In the genomic region with DNA sequence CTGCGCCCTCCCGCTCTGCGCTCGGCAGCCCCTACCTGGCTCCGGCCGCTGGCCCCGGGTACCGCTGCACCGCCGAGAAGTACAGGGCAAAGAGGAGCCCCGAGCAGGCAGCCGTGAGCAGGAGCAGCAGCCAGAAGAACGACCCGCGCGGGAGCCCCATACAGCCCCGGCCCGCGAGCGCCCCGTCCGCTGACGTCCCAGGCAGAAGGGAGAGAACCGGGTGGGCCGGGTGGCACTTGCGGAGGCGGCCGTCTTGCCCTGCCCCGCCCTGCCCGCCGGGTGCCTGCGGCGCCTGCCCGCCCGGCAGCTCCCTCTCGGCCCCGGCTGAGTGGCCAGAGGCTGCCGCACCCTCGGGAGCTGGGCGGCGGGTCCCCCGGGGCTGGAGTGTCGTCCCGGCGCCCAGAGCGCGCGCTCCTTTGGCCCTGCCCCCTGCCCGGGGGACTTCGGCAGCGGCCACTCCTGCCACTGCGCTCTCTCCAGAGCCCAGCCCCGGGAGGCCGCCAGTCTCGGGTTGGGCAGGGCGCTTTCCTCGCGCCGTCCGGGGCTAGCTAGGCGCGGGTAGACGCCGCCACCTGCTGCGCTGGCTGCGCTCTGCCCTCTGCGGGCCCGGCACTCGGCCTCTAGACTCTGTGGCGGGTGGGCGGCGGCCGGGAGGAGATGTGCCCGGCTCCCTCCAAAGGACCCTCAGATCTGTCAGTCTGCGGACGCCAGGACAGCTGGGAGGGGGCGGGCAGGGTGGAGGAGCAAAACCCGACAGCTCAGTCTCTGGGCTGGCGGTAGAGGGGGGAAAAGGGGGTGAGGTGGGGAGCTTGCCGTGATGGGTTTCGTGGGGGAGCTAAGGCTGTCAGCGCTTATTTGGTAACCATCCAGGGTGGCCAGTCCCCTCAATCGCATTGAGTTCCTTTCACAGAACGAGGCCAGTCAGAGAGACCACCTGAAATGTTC, we compare ENCODE assay signal across 8 cellular contexts. TPM values are rescaled to one million over a fixed set of nuclear protein-coding genes. Genes with fewer than 3 reads are reported as not detected.
DNase-seq lines count a peak whose midpoint lies in the region; ATAC-seq, FAIRE-seq and TF ChIP-seq lines count a peak whose summit lies in the region.

A gene (minus strand): TSS at position 212 of the 945 bp plus-strand sequence. CDS start 52 bp downstream, at position 160.

- peaks cover 49% of the 10 kb centered on the region for H3K27me3 ChIP-seq in CD4-positive, alpha-beta T cell (ENCODE audit: control insufficient read depth, insufficient read depth, low read length)
- H3K27me3 ChIP-seq in bronchial epithelial cell (ENCODE audit: control insufficient read depth, insufficient read depth, low read length) (no peaks in the 10 kb centered on the region), keratinocyte (ENCODE audit: control insufficient read depth, extremely low read depth, insufficient read depth, low read length) (no peaks in the 10 kb centered on the region)

- intact Hi-C loops in CD4-positive, alpha-beta T cell (cut with DNase I, micrococcal nuclease) = loop anchor here in 1 of 2 experiments (2.0 kb wide), 1 partner anchor 63 kb away; no protein-coding TSS in a partner anchor

- CTCF ChIA-PET in CD4-positive, alpha-beta T cell (lab: Charles Lee) = interaction anchor here (0.5 to 2.7 kb wide), 4 partner anchors 28 to 82 kb away, joined by 3 to 17 read pairs (median 12); no protein-coding TSS in a partner anchor
- CTCF ChIA-PET in T-cell (lab: Charles Lee) = interaction anchor here in 1 of 2 donors (0.6 to 1.5 kb wide), 4 partner anchors 28 to 167 kb away, joined by 3 to 5 read pairs (median 3); no protein-coding TSS in a partner anchor

- H3K27ac Mint-ChIP-seq in CD4-positive, alpha-beta T cell = no peak within 1 kb of the TSS
- no peak within 1 kb of the TSS for H3K27ac Mint-ChIP-seq in T-cell

- FAIRE-seq in HTR-8/SVneo (lab: Jason Lieb, UNC) (peak; percentile 16), bronchial epithelial cell (lab: Jason Lieb, UNC) (no peak), keratinocyte (lab: Jason Lieb, UNC) (no peak)

- H3K4me3 Mint-ChIP-seq in CD4-positive, alpha-beta T cell = peak within 1 kb of the TSS; percentile 79
- peak within 1 kb of the TSS; percentile 57 to 76 (median 73) for H3K4me3 Mint-ChIP-seq in T-cell

- no peak within 1 kb of the TSS for H2AFZ ChIP-seq in keratinocyte (ENCODE audit: control insufficient read depth, low read length)

- H3K9ac ChIP-seq in keratinocyte (ENCODE audit: control insufficient read depth, extremely low read depth, insufficient read depth, low read length) = peak within 1 kb of the TSS; percentile 96

- no peak within 1 kb of the TSS for H3K27ac ChIP-seq in CD4-positive, alpha-beta T cell (ENCODE audit: low read depth, low read length)
- H3K27ac ChIP-seq in keratinocyte (ENCODE audit: control insufficient read depth, insufficient read depth, low read length) = peak within 1 kb of the TSS; percentile 89

- H3K4me1 Mint-ChIP-seq in CD4-positive, alpha-beta T cell (ENCODE audit: low read depth) = peaks cover 9% of the 10 kb centered on the region
- H3K4me1 Mint-ChIP-seq in T-cell = peaks cover 6 to 17% (median 14%) of the 10 kb centered on the region in 3 donors

- peaks cover 59% of the 10 kb centered on the region for H3K27me3 Mint-ChIP-seq in CD4-positive, alpha-beta T cell
- H3K27me3 Mint-ChIP-seq in T-cell = peaks cover 37 to 50% of the 10 kb centered on the region in 2 donors

- peak within 1 kb of the TSS; percentile 90 for H3K4me3 ChIP-seq in bronchial epithelial cell (ENCODE audit: low read depth, low read length)
- H3K4me3 ChIP-seq in keratinocyte (ENCODE audit: control insufficient read depth in 2 of 3, extremely low read depth in 1 of 3, insufficient read depth in 2 of 3, low read depth in 1 of 3, low read length in 3 of 3) = peak within 1 kb of the TSS; percentile 85 to 94 (median 89)

- H3K79me2 ChIP-seq in keratinocyte (ENCODE audit: control insufficient read depth, insufficient read depth, low read length) = peaks cover 15% of the 10 kb centered on the region

- no peaks in the 10 kb centered on the region for H3K9me1 ChIP-seq in keratinocyte (ENCODE audit: control insufficient read depth, extremely low read depth, insufficient read depth, low read length)

- H3K4me2 ChIP-seq in keratinocyte (ENCODE audit: control insufficient read depth, extremely low read depth, insufficient read depth, low read depth, low read length) = peak within 1 kb of the TSS; percentile 81

- POLR2A ChIA-PET in CD4-positive, alpha-beta T cell (lab: Charles Lee) = interaction anchor here (0.8 to 1.5 kb wide), 4 partner anchors 26 to 86 kb away, joined by 4 to 5 read pairs (median 4); no protein-coding TSS in a partner anchor
- POLR2A ChIA-PET in T-cell (lab: Charles Lee) = interaction anchor here (0.5 to 0.7 kb wide), 3 partner anchors 9 to 344 kb away, joined by 3 to 4 read pairs (median 3); no protein-coding TSS in a partner anchor

- no peaks in the 10 kb centered on the region for H3K9me3 ChIP-seq in CD4-positive, alpha-beta T cell (ENCODE audit: control insufficient read depth, low read length)
- H3K9me3 ChIP-seq in keratinocyte (ENCODE audit: control insufficient read depth, low read depth, low read length) = no peaks in the 10 kb centered on the region

- H3K4me1 ChIP-seq in keratinocyte (ENCODE audit: control insufficient read depth, extremely low read depth, insufficient read depth, low read length) = peaks cover 42% of the 10 kb centered on the region

- no peaks in the 10 kb centered on the region for H4K20me1 ChIP-seq in keratinocyte (ENCODE audit: control insufficient read depth, extremely low read depth, insufficient read depth, low read length)

- no peaks in the 10 kb centered on the region for H3K36me3 Mint-ChIP-seq in CD4-positive, alpha-beta T cell (ENCODE audit: low read depth)
- peaks cover 6% of the 10 kb centered on the region for H3K36me3 Mint-ChIP-seq in T-cell

- TF ChIP-seq CTCF in CD4-positive, alpha-beta T cell (IDR thresholded peaks at IDR 0.05) = no peak
- TF ChIP-seq CTCF in bronchial epithelial cell (IDR thresholded peaks at IDR 0.05; ENCODE audit: insufficient read depth, low read length, severe bottlenecking) (peak; percentile 66), keratinocyte (optimal IDR thresholded peaks at IDR 0.05 in 1 of 3, IDR thresholded peaks at IDR 0.05 in 1 of 3, conservative IDR thresholded peaks at IDR 0.05 in 1 of 3; ENCODE audit: extremely low read depth in 1 of 3, insufficient read depth in 2 of 3, low read length in 3 of 3) (peak; percentile 18 to 68 (median 59))

- peak in 8 of 10 experiments; percentile 11 to 40 (median 24) for DNase-seq in CD4-positive, alpha-beta T cell
- DNase-seq in HTR-8/SVneo (ENCODE audit: insufficient read length, low spot score) (peak; percentile 79), T-cell (peak in 23 of 34 experiments; percentile 9 to 55 (median 33)), bronchial epithelial cell (ENCODE audit: low read depth) (peak; percentile 60), keratinocyte (ENCODE audit: low read depth, low spot score) (no peak)
- DNase-seq in stimulated activated CD4-positive, alpha-beta T cell treated with anti-CD3 and anti-CD28 coated beads, Interleukin-1b, Interleukin-23, amount 100 ng/mL, for 48 hours = peak; percentile 16

- peak; percentile 75 for ATAC-seq in CD4-positive, alpha-beta T cell (ENCODE audit: poor library complexity)
- ATAC-seq in T-cell (replicated peaks in 1 of 4) = peak; percentile 75 to 79 (median 78)
- ATAC-seq in GM21367 (IDR thresholded peaks at IDR 0.05; ENCODE audit: unreplicated experiment) = no peak
- ATAC-seq in HG02852 (IDR thresholded peaks at IDR 0.05; ENCODE audit: unreplicated experiment) = no peak

- H3K36me3 ChIP-seq in bronchial epithelial cell (ENCODE audit: control insufficient read depth, insufficient read depth, low read length) (no peaks in the 10 kb centered on the region), keratinocyte (ENCODE audit: control insufficient read depth in 2 of 2, extremely low read depth in 1 of 2, insufficient read depth in 2 of 2, low read length in 2 of 2) (no peaks in the 10 kb centered on the region)

- dilution Hi-C loops in keratinocyte (cut with MboI; ENCODE audit: extremely low pct_ligation_motif_present, low sequenced_read_pairs) = no loop called here

- no peaks in the 10 kb centered on the region for H3K9me3 Mint-ChIP-seq in CD4-positive, alpha-beta T cell
- H3K9me3 Mint-ChIP-seq in T-cell = no peaks in the 10 kb centered on the region

RNA-seq across cellular contexts. Expression of the gene that starts here (rescaled TPM):
- total RNA-seq in CD4-positive, alpha-beta T cell = 1 to 10 TPM in 1 of 2 experiments, under 1 TPM in 1; 0.49 to 1.2 TPM
- 1 to 10 TPM in 3 of 5 donors, under 1 TPM in 2; 0.55 to 4.7 (median 2.1) TPM for total RNA-seq in T-cell
- 38.4 and 64.4 TPM in 2 replicates for total RNA-seq in bronchial epithelial cell
- 38.7 to 63.2 TPM (median 45.8 TPM) in 3 replicates for polyA plus RNA-seq in keratinocyte
- 42.7 TPM for polyA plus RNA-seq in keratinocyte (2011; ENCODE audit: low read depth)
- 52.9 and 55.5 TPM in 2 replicates for polyA plus RNA-seq in keratinocyte (2011; cell fraction: cytosol; rRNA removed)
- polyA plus RNA-seq in keratinocyte (2011; cell fraction: nucleus; rRNA removed) = 80.8 and 105 TPM in 2 replicates
- 37.2 and 79.4 TPM in 2 replicates for polyA plus RNA-seq in keratinocyte (2012; ENCODE audit: low replicate concordance)
- 33.4 to 50.5 TPM (median 35.0 TPM) in 3 replicates for polyA minus RNA-seq in keratinocyte
- polyA minus RNA-seq in keratinocyte (2011; cell fraction: cytosol; rRNA and poly(A)+ RNA removed) = 79.8 TPM
- 33.3 and 45.4 TPM in 2 replicates for polyA minus RNA-seq in keratinocyte (2011; cell fraction: nucleus; rRNA and poly(A)+ RNA removed)

Comparison
In these comparisons a context has a peak if more than half of its experiments do, and no peak if none do; other contexts are left out.
1. ATAC-seq: peak in CD4-positive, alpha-beta T cell (single experiment) and T-cell (4 of 4); none in GM21367 (single experiment) and HG02852 (single experiment).